1 cellular context compared by ENCODE assay signal in the genomic region with DNA sequence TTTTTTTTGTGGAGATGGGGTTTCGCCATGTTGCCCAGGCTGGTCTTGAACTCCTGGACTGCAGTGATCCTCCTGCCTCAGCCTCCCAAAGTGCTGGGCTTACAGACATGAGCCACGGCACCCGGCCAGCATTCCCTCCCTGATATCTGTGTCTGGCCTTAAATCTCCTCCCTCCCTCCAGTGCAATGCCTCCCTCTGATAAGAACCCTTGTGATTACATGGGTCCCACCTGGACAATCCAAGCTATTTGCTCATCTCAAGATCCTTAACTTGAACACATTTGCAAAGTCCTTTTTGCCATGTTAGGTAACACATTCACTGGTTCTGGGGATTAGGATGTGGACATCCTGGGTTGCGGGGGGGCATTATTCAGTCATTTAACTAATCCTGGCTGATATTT.
TF ChIP-seq lines count a peak whose summit lies in the region.

No MANE protein-coding gene starts in this region.

TF ChIP-seq in IMR-90, 13 proteins besides CTCF, POLR2A, EP300 and RAD21:
- TF ChIP-seq NFE2L2 (IDR thresholded peaks at IDR 0.05; ENCODE audit: low read depth, low read length) (no peak), CEBPB (IDR thresholded peaks at IDR 0.05; ENCODE audit: low read depth, low read length) (no peak), CHD1 (IDR thresholded peaks at IDR 0.05; ENCODE audit: low read depth, low read length) (no peak), SMC3 (IDR thresholded peaks at IDR 0.05; ENCODE audit: low read depth, low read length) (no peak), MAFK (IDR thresholded peaks at IDR 0.05; ENCODE audit: low read depth, low read length) (no peak), RCOR1 (IDR thresholded peaks at IDR 0.05; ENCODE audit: insufficient replicate concordance, low read length) (no peak)
- TF ChIP-seq, protein P1, sequence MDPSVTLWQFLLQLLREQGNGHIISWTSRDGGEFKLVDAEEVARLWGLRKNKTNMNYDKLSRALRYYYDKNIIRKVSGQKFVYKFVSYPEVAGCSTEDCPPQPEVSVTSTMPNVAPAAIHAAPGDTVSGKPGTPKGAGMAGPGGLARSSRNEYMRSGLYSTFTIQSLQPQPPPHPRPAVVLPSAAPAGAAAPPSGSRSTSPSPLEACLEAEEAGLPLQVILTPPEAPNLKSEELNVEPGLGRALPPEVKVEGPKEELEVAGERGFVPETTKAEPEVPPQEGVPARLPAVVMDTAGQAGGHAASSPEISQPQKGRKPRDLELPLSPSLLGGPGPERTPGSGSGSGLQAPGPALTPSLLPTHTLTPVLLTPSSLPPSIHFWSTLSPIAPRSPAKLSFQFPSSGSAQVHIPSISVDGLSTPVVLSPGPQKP (IDR thresholded peaks at IDR 0.05; ENCODE audit: borderline replicate concordance, low read depth, low read length): no peak
- TF ChIP-seq, protein P2, sequence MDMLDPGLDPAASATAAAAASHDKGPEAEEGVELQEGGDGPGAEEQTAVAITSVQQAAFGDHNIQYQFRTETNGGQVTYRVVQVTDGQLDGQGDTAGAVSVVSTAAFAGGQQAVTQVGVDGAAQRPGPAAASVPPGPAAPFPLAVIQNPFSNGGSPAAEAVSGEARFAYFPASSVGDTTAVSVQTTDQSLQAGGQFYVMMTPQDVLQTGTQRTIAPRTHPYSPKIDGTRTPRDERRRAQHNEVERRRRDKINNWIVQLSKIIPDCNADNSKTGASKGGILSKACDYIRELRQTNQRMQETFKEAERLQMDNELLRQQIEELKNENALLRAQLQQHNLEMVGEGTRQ (IDR thresholded peaks at IDR 0.05; ENCODE audit: low read depth, low read length): no peak
